8 cellular contexts compared by ENCODE assay signal in genomic region chr18:13381907-13382682, GRCh38.
DNase-seq lines count a peak whose midpoint lies in the region; TF ChIP-seq lines count a peak whose summit lies in the region.

No MANE protein-coding gene starts in this region.

- no peaks in the 10 kb centered on the region for H3K9me3 ChIP-seq in ascending aorta
- no peaks in the 10 kb centered on the region for H3K9me3 ChIP-seq in left ventricle myocardium inferior (replicated peaks)

- DNase-seq in activated T-cell treated with anti-CD3 and anti-CD28 coated beads for 48 hours (ENCODE audit: low read depth) (peak; percentile 26), activated T-cell treated with anti-CD3 and anti-CD28 coated beads for 4 hours (no peak), NCI-H2029 treated with DMSO at 0.1 percent for 48 hours (lab: John Stamatoyannopoulos, UW) (peak; percentile 77), ascending aorta (ENCODE audit: low spot score in 2 of 2) (peak; percentile 38 to 91), left ventricle myocardium inferior (peak; percentile 70), renal cortical epithelial cell (ENCODE audit: low read depth) (peak; percentile 86), 8988T (no peak), NCI-H1694 (lab: John Stamatoyannopoulos, UW) (no peak)

- TF ChIP-seq CTCF in ascending aorta (IDR thresholded peaks at IDR 0.05) (no peak), left ventricle myocardium inferior (IDR thresholded peaks at IDR 0.05; ENCODE audit: borderline replicate concordance) (no peak)

- peaks cover 15 to 52% of the 10 kb centered on the region in 2 donors for H3K4me1 ChIP-seq in ascending aorta
- peaks cover 71% of the 10 kb centered on the region for H3K4me1 ChIP-seq in left ventricle myocardium inferior

- H3K27me3 ChIP-seq in ascending aorta (no peaks in the 10 kb centered on the region), left ventricle myocardium inferior (ENCODE audit: low read depth) (no peaks in the 10 kb centered on the region)

- intact Hi-C loops in ascending aorta (cut with DNase I) (loop anchor here (2.0 to 5.0 kb wide), 7 partner anchors 41 to 435 kb away; partner anchors contain the start of gene SEH1L), left ventricle myocardium inferior (cut with micrococcal nuclease) (loop anchor here (5.0 to 10.0 kb wide), 2 partner anchors 73 to 160 kb away; no protein-coding TSS in a partner anchor)

- H3K27ac ChIP-seq in ascending aorta = peak overlapping the region; percentile 95 to 96
- peak overlapping the region; percentile 87 for H3K27ac ChIP-seq in left ventricle myocardium inferior (replicated peaks)

- H3K4me3 ChIP-seq in ascending aorta (peak overlapping the region; percentile 35 to 55), left ventricle myocardium inferior (peak overlapping the region; percentile 55)

- H3K36me3 ChIP-seq in ascending aorta (no peaks in the 10 kb centered on the region), left ventricle myocardium inferior (no peaks in the 10 kb centered on the region)

Comparison
In these comparisons a context has a peak if more than half of its experiments do, and no peak if none do; other contexts are left out.
1. DNase-seq: peak in activated T-cell treated with anti-CD3 and anti-CD28 coated beads for 48 hours (single experiment), NCI-H2029 treated with DMSO at 0.1 percent for 48 hours (single experiment), ascending aorta (2 of 2), left ventricle myocardium inferior (single experiment) and renal cortical epithelial cell (single experiment); none in activated T-cell treated with anti-CD3 and anti-CD28 coated beads for 4 hours (single experiment), 8988T (single experiment) and NCI-H1694 (single experiment).